Comparison of ENCODE assay signal across 8 cellular contexts in genomic region chr1:198934901-198935301, GRCh38.
A peak's percentile ranks its signal among the peaks of the same experiment; 100 is the strongest.
DNase-seq lines count a peak whose midpoint lies in the region; ATAC-seq, FAIRE-seq and TF ChIP-seq lines count a peak whose summit lies in the region.

No MANE protein-coding gene starts in this region.

- H3K36me3 Mint-ChIP-seq in MCF 10A (ENCODE audit: insufficient read depth, unreplicated experiment): no peaks in the 10 kb centered on the region
- H3K36me3 Mint-ChIP-seq in natural killer cell treated with Interleukin-12 subunit alpha and Interleukin-12 subunit beta and Interleukin-15 and Interleukin-18, amount 100 ng/mL, for 72 hours: peaks cover 7% of the 10 kb centered on the region

- no peak overlapping the region for H3K4me3 Mint-ChIP-seq in MCF 10A (ENCODE audit: unreplicated experiment)
- H3K4me3 Mint-ChIP-seq in natural killer cell treated with Interleukin-12 subunit alpha and Interleukin-12 subunit beta and Interleukin-15 and Interleukin-18, amount 100 ng/mL, for 72 hours: no peak overlapping the region

- FAIRE-seq in bronchial epithelial cell (lab: Jason Lieb, UNC): no peak

- intact Hi-C loops in breast epithelium (cut with DNase I; ENCODE audit: low total_unique reads) (no loop called here), MCF 10A (cut with micrococcal nuclease) (loop anchor here (1.0 to 5.0 kb wide), 6 partner anchors 32 to 617 kb away; no protein-coding TSS in a partner anchor)

- TF ChIP-seq CTCF in breast epithelium (IDR thresholded peaks at IDR 0.05) (no peak), MCF 10A (IDR thresholded peaks at IDR 0.05; ENCODE audit: unreplicated experiment) (no peak), bronchial epithelial cell (IDR thresholded peaks at IDR 0.05; ENCODE audit: insufficient read depth, low read length, severe bottlenecking) (no peak)

- POLR2A ChIA-PET in MCF 10A (lab: Yijun Ruan, JAX): interaction anchor here (0.6 to 6.8 kb wide), 22 partner anchors 8 to 633 kb away, joined by 3 to 502 read pairs (median 5); no protein-coding TSS in a partner anchor

- ATAC-seq in HG03565 (IDR thresholded peaks at IDR 0.05; ENCODE audit: unreplicated experiment): peak; percentile 3
- ATAC-seq in natural killer cell treated with Interleukin-12 subunit alpha and Interleukin-12 subunit beta and Interleukin-15 and Interleukin-18, amount 100 ng/mL, for 72 hours: peak; percentile 49 to 55

- peak overlapping the region; percentile 22 to 76 for H3K27ac ChIP-seq in breast epithelium

- H3K4me1 ChIP-seq in breast epithelium: no peaks in the 10 kb centered on the region

- no TSS peak for BruUV-seq in MCF 10A (replicated peaks; lab: Mats Ljungman, UMichigan)

- H3K27ac Mint-ChIP-seq in MCF 10A (ENCODE audit: low read depth, unreplicated experiment): no peak overlapping the region
- H3K27ac Mint-ChIP-seq in natural killer cell treated with Interleukin-12 subunit alpha and Interleukin-12 subunit beta and Interleukin-15 and Interleukin-18, amount 100 ng/mL, for 72 hours: no peak overlapping the region

- no peaks in the 10 kb centered on the region for H3K27me3 Mint-ChIP-seq in MCF 10A (ENCODE audit: insufficient read depth, unreplicated experiment)
- H3K27me3 Mint-ChIP-seq in natural killer cell treated with Interleukin-12 subunit alpha and Interleukin-12 subunit beta and Interleukin-15 and Interleukin-18, amount 100 ng/mL, for 72 hours: no peaks in the 10 kb centered on the region

- H3K9me3 ChIP-seq in breast epithelium: no peaks in the 10 kb centered on the region

- H3K36me3 ChIP-seq in breast epithelium: no peaks in the 10 kb centered on the region
- H3K36me3 ChIP-seq in bronchial epithelial cell (ENCODE audit: control insufficient read depth, insufficient read depth, low read length): no peaks in the 10 kb centered on the region

- DNase-seq in breast epithelium (ENCODE audit: low spot score in 2 of 2) (no peak), MCF 10A (ENCODE audit: unreplicated experiment) (no peak), T follicular helper cell (ENCODE audit: low read depth) (peak; percentile 57), bronchial epithelial cell (ENCODE audit: low read depth) (peak; percentile 67), anterior cingulate cortex (lab: John Stamatoyannopoulos, UW) (no peak), nucleus accumbens (lab: John Stamatoyannopoulos, UW) (no peak)
- peak; percentile 73 for DNase-seq in natural killer cell treated with Interleukin-12 subunit alpha and Interleukin-12 subunit beta and Interleukin-15 and Interleukin-18, amount 100 ng/mL, for 72 hours (ENCODE audit: low spot score)

- no peaks in the 10 kb centered on the region for H3K27me3 ChIP-seq in breast epithelium
- H3K27me3 ChIP-seq in bronchial epithelial cell (ENCODE audit: control insufficient read depth, insufficient read depth, low read length): no peaks in the 10 kb centered on the region

- CTCF ChIA-PET in MCF 10A (lab: Yijun Ruan, JAX): interaction anchor here (0.6 to 6.3 kb wide), 5 partner anchors 9 to 178 kb away, joined by 3 to 65 read pairs (median 12); no protein-coding TSS in a partner anchor

- no peak for TF ChIP-seq POLR2A in breast epithelium (IDR thresholded peaks at IDR 0.05)

- H3K4me1 Mint-ChIP-seq in MCF 10A (ENCODE audit: insufficient read depth, unreplicated experiment): peaks cover 12% of the 10 kb centered on the region
- peaks cover 17 to 21% of the 10 kb centered on the region in 2 donors for H3K4me1 Mint-ChIP-seq in natural killer cell treated with Interleukin-12 subunit alpha and Interleukin-12 subunit beta and Interleukin-15 and Interleukin-18, amount 100 ng/mL, for 72 hours (ENCODE audit: low read depth in 2 of 2)

- H3K9me3 Mint-ChIP-seq in MCF 10A (ENCODE audit: unreplicated experiment): no peaks in the 10 kb centered on the region
- no peaks in the 10 kb centered on the region for H3K9me3 Mint-ChIP-seq in natural killer cell treated with Interleukin-12 subunit alpha and Interleukin-12 subunit beta and Interleukin-15 and Interleukin-18, amount 100 ng/mL, for 72 hours

- H3K4me3 ChIP-seq in breast epithelium (peak overlapping the region; percentile 56 to 67 (median 58)), bronchial epithelial cell (ENCODE audit: low read depth, low read length) (peak overlapping the region; percentile 61)

Comparison
In these comparisons a context has a peak if more than half of its experiments do, and no peak if none do; other contexts are left out.
1. DNase-seq: peak in T follicular helper cell (single experiment), bronchial epithelial cell (single experiment) and natural killer cell treated with Interleukin-12 subunit alpha and Interleukin-12 subunit beta and Interleukin-15 and Interleukin-18, amount 100 ng/mL, for 72 hours (single experiment); none in breast epithelium (0 of 2), MCF 10A (single experiment), anterior cingulate cortex (0 of 58) and nucleus accumbens (0 of 56).